In the genomic region with DNA sequence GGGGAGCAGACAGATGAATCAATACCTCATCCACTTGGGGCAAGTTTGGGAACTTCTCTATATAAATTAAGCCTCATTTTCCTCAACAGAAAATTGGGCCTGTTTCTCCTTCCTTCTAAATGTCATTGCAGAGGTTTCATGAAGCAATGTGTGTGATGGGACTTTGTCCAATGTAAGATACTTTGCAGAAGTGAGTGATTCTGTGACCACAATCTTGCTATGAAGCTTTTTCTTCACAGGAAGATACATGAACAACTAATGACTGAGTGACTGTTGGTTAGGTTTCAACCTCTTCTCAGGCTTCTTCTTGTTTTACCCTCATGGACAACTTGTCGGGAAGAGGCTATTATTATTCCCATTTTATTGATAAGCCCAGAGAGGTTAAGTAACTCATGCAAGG, we compare ENCODE assay signal across 11 cellular contexts.
"Had no signal": no experiment of that assay in that cellular context is flagged by ENCODE, and none has a peak within 500 bp of the region (broad histone marks: within the 10 kb centered on the region; RNA-seq: fewer than 3 reads in every experiment).

No MANE protein-coding gene starts in this region.

- H3K4me1 Mint-ChIP-seq: activated naive CD8-positive, alpha-beta T cell treated with anti-CD3 and anti-CD28 coated beads for 36 hours; stimulated activated naive B cell treated with anti-CD40 and anti-IgM and Interleukin-4, amounts not matched to agents 10 μg/mL and 1 μg/mL and 100 μg/mL, for 72 hours had no signal

- DNase-seq: activated naive CD8-positive, alpha-beta T cell treated with anti-CD3 and anti-CD28 coated beads for 36 hours; activated T-cell treated with anti-CD3 and anti-CD28 coated beads, Interleukin-2, amount 50 U/mL, for 1 hour; cerebellar nuclear complex; endodermal cell; erythroblast; hippocampal formation; spleen; stimulated activated CD4-positive, alpha-beta T cell treated with anti-CD3 and anti-CD28 coated beads, Interleukin-1b, Interleukin-23, amount 100 ng/mL, for 48 hours; stimulated activated naive B cell treated with anti-CD40 and anti-IgM and Interleukin-4, amounts not matched to agents 10 μg/mL and 1 μg/mL and 100 μg/mL, for 72 hours; transverse colon had no signal

- H3K9me3 Mint-ChIP-seq: activated naive CD8-positive, alpha-beta T cell treated with anti-CD3 and anti-CD28 coated beads for 36 hours had no signal

- H3K36me3 Mint-ChIP-seq: activated naive CD8-positive, alpha-beta T cell treated with anti-CD3 and anti-CD28 coated beads for 36 hours; stimulated activated naive B cell treated with anti-CD40 and anti-IgM and Interleukin-4, amounts not matched to agents 10 μg/mL and 1 μg/mL and 100 μg/mL, for 72 hours had no signal

- H3K4me3 Mint-ChIP-seq: activated naive CD8-positive, alpha-beta T cell treated with anti-CD3 and anti-CD28 coated beads for 36 hours; endodermal cell; stimulated activated naive B cell treated with anti-CD40 and anti-IgM and Interleukin-4, amounts not matched to agents 10 μg/mL and 1 μg/mL and 100 μg/mL, for 72 hours had no signal

- H3K27ac Mint-ChIP-seq: activated naive CD8-positive, alpha-beta T cell treated with anti-CD3 and anti-CD28 coated beads for 36 hours; endodermal cell; stimulated activated naive B cell treated with anti-CD40 and anti-IgM and Interleukin-4, amounts not matched to agents 10 μg/mL and 1 μg/mL and 100 μg/mL, for 72 hours had no signal

- ATAC-seq: sciatic nerve; stimulated activated naive B cell treated with anti-CD40 and anti-IgM and Interleukin-4, amounts not matched to agents 10 μg/mL and 1 μg/mL and 100 μg/mL, for 72 hours had no signal
